Comparison of ENCODE assay signal across 1 cellular context in genomic region chr21:45482899-45483821, GRCh38.
A peak's percentile ranks its signal among the peaks of the same experiment; 100 is the strongest.
TF ChIP-seq lines count a peak whose summit lies in the region.

No MANE protein-coding gene starts in this region.

TF ChIP-seq in K562, 482 proteins besides CTCF, POLR2A, EP300 and RAD21:
- TF ChIP-seq CBFA2T2 (conservative IDR thresholded peaks at IDR 0.05): peak; percentile 46; the same call in 1 of the 2 replicates
- peak; percentile 53 for TF ChIP-seq RBFOX2 (IDR thresholded peaks at IDR 0.05; ENCODE audit: low read depth, low read length)
- peak; percentile 64 for TF ChIP-seq ARID1B (IDR thresholded peaks at IDR 0.05)
- peak in 1 of 2 experiments; percentile 52; a peak in 1 of 4 replicates for TF ChIP-seq UBTF (IDR thresholded peaks at IDR 0.05; ENCODE audit: borderline replicate concordance in 1 of 2, low read depth in 2 of 2, low read length in 2 of 2)
- TF ChIP-seq E2F8 (IDR thresholded peaks at IDR 0.05; ENCODE audit: low read depth, partially characterized antibody): no peak
- peak; percentile 52 for TF ChIP-seq TAL1 (IDR thresholded peaks at IDR 0.05)
- peak; percentile 19; the same call in 1 of the 2 replicates for TF ChIP-seq TCF3 (CRISPR knock-in tag; IDR thresholded peaks at IDR 0.05)
- TF ChIP-seq SRF (CRISPR knock-in tag; IDR thresholded peaks at IDR 0.05): no peak
- TF ChIP-seq CBFA2T3 (IDR thresholded peaks at IDR 0.05): peak; percentile 61
- TF ChIP-seq PKNOX1 (IDR thresholded peaks at IDR 0.05): peak; percentile 42; the same call in 1 of the 2 replicates
- TF ChIP-seq SPI1 (IDR thresholded peaks at IDR 0.05; ENCODE audit: borderline replicate concordance, low read depth, low read length): peak; percentile 67
- TF ChIP-seq POLR2B (IDR thresholded peaks at IDR 0.05; ENCODE audit: low read depth, partially characterized antibody): no peak
- peak; percentile 54 for TF ChIP-seq POLR2G (IDR thresholded peaks at IDR 0.05; ENCODE audit: low read depth, low read length)
